37 cellular contexts compared by ENCODE assay signal in the genomic region with DNA sequence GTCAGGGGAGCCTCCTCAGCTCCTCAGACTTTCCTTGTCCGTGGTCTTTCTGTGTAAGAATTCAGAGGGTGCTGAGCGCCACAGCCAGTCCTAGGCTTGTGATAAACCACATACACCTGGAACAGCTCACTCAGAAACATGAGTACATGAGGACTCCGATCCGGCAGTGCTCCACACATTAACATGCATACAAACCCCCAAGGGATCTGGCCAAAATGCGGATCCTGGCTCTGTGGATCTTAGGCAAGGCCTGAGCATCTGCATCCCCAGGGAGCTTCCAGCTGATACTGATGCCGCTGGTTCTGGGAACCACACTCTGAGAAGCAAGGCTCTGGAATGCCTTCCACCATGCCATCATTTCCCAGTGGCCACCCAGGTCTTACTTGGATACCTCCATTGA. TPM values are rescaled to one million over a fixed set of nuclear protein-coding genes. Genes with fewer than 3 reads are reported as not detected.
"Had no signal": no experiment of that assay in that cellular context is flagged by ENCODE, and none has a peak within 500 bp of the region (broad histone marks: within the 10 kb centered on the region; RNA-seq: fewer than 3 reads in every experiment).

No MANE protein-coding gene starts in this region.

- H3K9me3 ChIP-seq: MG63 had no signal

- H3K27ac ChIP-seq: KMS-11 had no signal

- H3K36me3 ChIP-seq: MG63 had no signal

- H3K4me2 ChIP-seq: KMS-11 had no signal

- H3K4me3 ChIP-seq: MG63 had no signal

- H3K27me3 ChIP-seq: MG63 had no signal

- DNase-seq: Karpas-422, Kasumi-1, MG63, MM.1S, MV-4-11, NCI-H1048, NCI-H1092, NCI-H1092 treated with DMSO at 0.1 percent for 48 hours, NCI-H1105, NCI-H1105 treated with DMSO at 0.1 percent for 48 hours, NCI-H1417, NCI-H1417 treated with DMSO at 0.1 percent for 48 hours, NCI-H1436, NCI-H1436 treated with DMSO at 0.1 percent for 48 hours, NCI-H146, NCI-H1694, NCI-H1694 treated with DMSO at 0.1 percent for 48 hours, NCI-H187, NCI-H187 treated with DMSO at 0.1 percent for 48 hours, NCI-H1930, NCI-H2029, NCI-H2029 treated with DMSO at 0.1 percent for 48 hours, NCI-H2081, NCI-H2081 treated with DMSO at 0.1 percent for 48 hours, NCI-H2107, NCI-H2171, NCI-H2171 treated with DMSO at 0.1 percent for 48 hours, NCI-H2227 treated with DMSO at 0.1 percent for 48 hours, NCI-H226, NCI-H345, NCI-H446, NCI-H446 treated with DMSO at 0.1 percent for 48 hours, NCI-H510A, NCI-H510A treated with DMSO at 0.1 percent for 48 hours had no signal

RNA-seq across cellular contexts. Expression of a gene that starts 20.6 kb away (rescaled TPM):
- total RNA-seq: LHCN-M2, MCF 10A had no signal
